Comparison of ENCODE assay signal across 1 cellular context in genomic region chr9:109331353-109331752, GRCh38.
TF ChIP-seq lines count a peak whose summit lies in the region.

No MANE protein-coding gene starts in this region.

TF ChIP-seq in HepG2, 621 proteins besides CTCF, POLR2A, EP300 and RAD21:
- TF ChIP-seq ZNF274 (CRISPR knock-in tag; IDR thresholded peaks at IDR 0.05) (no peak), SAP130 (CRISPR knock-in tag; IDR thresholded peaks at IDR 0.05; ENCODE audit: low read depth) (no peak), THAP11 (CRISPR knock-in tag; IDR thresholded peaks at IDR 0.05) (no peak), FUBP1 (CRISPR knock-in tag; IDR thresholded peaks at IDR 0.05; ENCODE audit: borderline replicate concordance) (no peak), ZNF101 (CRISPR knock-in tag; IDR thresholded peaks at IDR 0.05; ENCODE audit: borderline replicate concordance, low read depth) (no peak), ZNF792 (CRISPR knock-in tag; IDR thresholded peaks at IDR 0.05) (no peak), ZHX2 (IDR thresholded peaks at IDR 0.05; ENCODE audit: low read depth) (no peak), ZHX2 (CRISPR knock-in tag; IDR thresholded peaks at IDR 0.05; ENCODE audit: borderline replicate concordance) (no peak), ZSCAN12 (CRISPR knock-in tag; IDR thresholded peaks at IDR 0.05) (no peak), PATZ1 (CRISPR knock-in tag; IDR thresholded peaks at IDR 0.05) (0 out of 2 replicates have a peak, but pooled peaks have one; percentile 17), ZNF264 (CRISPR knock-in tag; IDR thresholded peaks at IDR 0.05) (no peak), HNRNPL (IDR thresholded peaks at IDR 0.05; ENCODE audit: low read depth, low read length) (0 out of 2 replicates have a peak, but pooled peaks have one; percentile 45), ZNF879 (CRISPR knock-in tag; IDR thresholded peaks at IDR 0.05) (no peak), HOXA5 (CRISPR knock-in tag; IDR thresholded peaks at IDR 0.05) (no peak), ZBTB39 (CRISPR knock-in tag; IDR thresholded peaks at IDR 0.05) (no peak)
